In genomic region chr11:65418681-65419459, GRCh38 we compare ENCODE assay signal across 8 cellular contexts. TPM values are rescaled to one million over a fixed set of nuclear protein-coding genes. Genes with fewer than 3 reads are reported as not detected.
DNase-seq lines count a peak whose midpoint lies in the region; ATAC-seq, FAIRE-seq and TF ChIP-seq lines count a peak whose summit lies in the region.

No MANE protein-coding gene starts in this region.

- H3K4me1 ChIP-seq in SK-N-SH (ENCODE audit: control insufficient read depth in 1 of 2, insufficient read depth in 2 of 2, low read depth in 1 of 2, low read length in 1 of 2) = peaks cover 50 to 61% of the 10 kb centered on the region in 2 experiments
- peaks cover 36 to 51% (median 44%) of the 10 kb centered on the region in 3 donors for H3K4me1 ChIP-seq in pancreas
- H3K4me1 ChIP-seq in tibial nerve = peaks cover 0 to 66% (median 45%) of the 10 kb centered on the region in 4 donors

- intact Hi-C loops in Right ventricle myocardium inferior (cut with DNase I) (loop anchor here (2.0 to 5.0 kb wide), 2 partner anchors 36 to 153 kb away; partner anchors contain the start of genes FAM89B, SLC25A45 and ZNRD2), pancreas (cut with DNase I) (loop anchor here in 2 of 3 donors (5.0 kb wide), 2 partner anchors 48 to 93 kb away; no protein-coding TSS in a partner anchor)

- H3K36me3 Mint-ChIP-seq in activated naive CD8-positive, alpha-beta T cell treated with anti-CD3 and anti-CD28 coated beads, Interleukin-2, amount 10 ng/mL, durations not matched to agents 7 days and 5 days = peaks cover 13% of the 10 kb centered on the region

- no peak for TF ChIP-seq RAD21 in SK-N-SH (IDR thresholded peaks at IDR 0.05; ENCODE audit: low read length)

- H3K27ac ChIP-seq in SK-N-SH (ENCODE audit: low read depth in 2 of 2, low read length in 1 of 2) = peak overlapping the region; percentile 100
- H3K27ac ChIP-seq in pancreas = peak overlapping the region; percentile 98 to 99 (median 99)
- peak overlapping the region; percentile 98 to 100 (median 99) for H3K27ac ChIP-seq in tibial nerve

- CTCF ChIA-PET in HEK293T (lab: Yijun Ruan, JAX) (interaction anchor here (1.0 to 1.2 kb wide), 2 partner anchors 28 to 91 kb away, joined by 3 read pairs; no protein-coding TSS in a partner anchor), SK-N-SH (lab: Yijun Ruan, JAX) (interaction anchor here (0.7 to 13.0 kb wide), 12 partner anchors 12 to 1111 kb away, joined by 3 to 223 read pairs (median 5); partner anchors contain the start of genes MALAT1 and SLC25A45)

- H3F3A ChIP-seq in SK-N-SH (replicated peaks; ENCODE audit: insufficient read depth) = peaks cover 52% of the 10 kb centered on the region

- no peak for FAIRE-seq in pancreas (lab: Jason Lieb, UNC)

- TF ChIP-seq POLR2A in NB4 (IDR thresholded peaks at IDR 0.05; ENCODE audit: extremely low read depth, insufficient read length) (peak; percentile 38), tibial nerve (IDR thresholded peaks at IDR 0.05) (peak; percentile 51 to 53)

- H3K9me2 ChIP-seq in SK-N-SH = no peaks in the 10 kb centered on the region

- TF ChIP-seq CTCF in NB4 (IDR thresholded peaks at IDR 0.05; ENCODE audit: low read depth, low read length) (no peak), SK-N-SH (IDR thresholded peaks at IDR 0.05) (no peak), pancreas (IDR thresholded peaks at IDR 0.05) (no peak), tibial nerve (IDR thresholded peaks at IDR 0.05) (no peak)

- DNase-seq in GM04503 (ENCODE audit: low read depth) (peak; percentile 97), HEK293T (ENCODE audit: extremely low spot score) (peak; percentile 75), NB4 (ENCODE audit: low read depth) (peak; percentile 99), SK-N-SH (peak; percentile 91), Right ventricle myocardium inferior (ENCODE audit: missing footprints) (peak; percentile 99), pancreas (peak; percentile 89 to 96 (median 96)), tibial nerve (ENCODE audit: low spot score in 2 of 2) (peak; percentile 95 to 97)
- peak; percentile 86 for DNase-seq in activated naive CD8-positive, alpha-beta T cell treated with anti-CD3 and anti-CD28 coated beads, Interleukin-2, amount 10 ng/mL, durations not matched to agents 7 days and 5 days

- ATAC-seq in activated naive CD8-positive, alpha-beta T cell treated with anti-CD3 and anti-CD28 coated beads, Interleukin-2, amount 10 ng/mL, durations not matched to agents 7 days and 5 days (ENCODE audit: low read depth) = peak; percentile 39
- ATAC-seq in Right ventricle myocardium inferior = peak; percentile 51
- ATAC-seq in pancreas = peak; percentile 15 to 48 (median 30)

- TF ChIP-seq EP300 in SK-N-SH (IDR thresholded peaks at IDR 0.05; ENCODE audit: borderline replicate concordance in 1 of 2, low read depth in 1 of 2, low read length in 1 of 2) = peak; percentile 36 to 65; a peak in 3 of 4 replicates
- peak; percentile 61 to 99 for TF ChIP-seq EP300 in tibial nerve (IDR thresholded peaks at IDR 0.05)

- 3% methylated on average over 9 of the region's 15 CpGs for WGBS in SK-N-SH (ENCODE audit: low lambda C conversion rate)
- WGBS in pancreas, 2 donors = 1 to 3% methylated on average over 15 of the region's 15 CpGs
- 0 to 1% methylated on average over 15 of the region's 15 CpGs for WGBS in tibial nerve, 2 donors

- H3K79me2 ChIP-seq in SK-N-SH (ENCODE audit: insufficient read depth) = peaks cover 78% of the 10 kb centered on the region

- POLR2A ChIA-PET in HEK293T (lab: Yijun Ruan, JAX) = interaction anchor here (0.7 to 16.9 kb wide), 10 partner anchors 9 to 80 kb away, joined by 3 to 1436 read pairs (median 92); partner anchors contain the start of genes FRMD8, MALAT1, SLC25A45 and TIGD3
- POLR2A ChIA-PET in SK-N-SH (lab: Yijun Ruan, JAX) = interaction anchor here (1.1 to 17.2 kb wide), 6 partner anchors 9 to 79 kb away, joined by 5 to 1027 read pairs (median 10); partner anchors contain the start of gene MALAT1
- POLR2A ChIA-PET in activated naive CD8-positive, alpha-beta T cell treated with anti-CD3 and anti-CD28 coated beads, Interleukin-2, amount 10 ng/mL, durations not matched to agents 7 days and 5 days (lab: Charles Lee) = interaction anchor here (0.7 to 19.6 kb wide), 20 partner anchors 9 to 899 kb away, joined by 3 to 2884 read pairs (median 5); partner anchors contain the start of genes DPF2, FAM89B, FRMD8 and MALAT1

- H3K9me3 ChIP-seq in SK-N-SH (no peaks in the 10 kb centered on the region), pancreas (no peaks in the 10 kb centered on the region), tibial nerve (no peaks in the 10 kb centered on the region)

- H3K27me3 ChIP-seq in SK-N-SH (ENCODE audit: insufficient read depth) (no peaks in the 10 kb centered on the region), pancreas (no peaks in the 10 kb centered on the region), tibial nerve (no peaks in the 10 kb centered on the region)

- peaks cover 2% of the 10 kb centered on the region for H3K27me3 Mint-ChIP-seq in activated naive CD8-positive, alpha-beta T cell treated with anti-CD3 and anti-CD28 coated beads, Interleukin-2, amount 10 ng/mL, durations not matched to agents 7 days and 5 days

- H3K36me3 ChIP-seq in SK-N-SH (replicated peaks in 1 of 2; ENCODE audit: control insufficient read depth in 1 of 2, insufficient read depth in 2 of 2, low read length in 1 of 2) (peaks cover 1 to 9% of the 10 kb centered on the region in 2 experiments), pancreas (peaks cover 0 to 9% (median 0%) of the 10 kb centered on the region in 3 donors), tibial nerve (peaks cover 0 to 8% (median 5%) of the 10 kb centered on the region in 3 donors)

- peak overlapping the region; percentile 100 for H3K27ac Mint-ChIP-seq in activated naive CD8-positive, alpha-beta T cell treated with anti-CD3 and anti-CD28 coated beads, Interleukin-2, amount 10 ng/mL, durations not matched to agents 7 days and 5 days

- peak overlapping the region; percentile 94 for H3K4me2 ChIP-seq in SK-N-SH

- H3K4me1 Mint-ChIP-seq in activated naive CD8-positive, alpha-beta T cell treated with anti-CD3 and anti-CD28 coated beads, Interleukin-2, amount 10 ng/mL, durations not matched to agents 7 days and 5 days = peaks cover 46% of the 10 kb centered on the region

- no peak overlapping the region for H2AFZ ChIP-seq in SK-N-SH (ENCODE audit: low read depth)

- H3K9me3 Mint-ChIP-seq in activated naive CD8-positive, alpha-beta T cell treated with anti-CD3 and anti-CD28 coated beads, Interleukin-2, amount 10 ng/mL, durations not matched to agents 7 days and 5 days = no peaks in the 10 kb centered on the region

- H3K4me3 ChIP-seq in NB4 (ENCODE audit: low read depth, low read length) (peak overlapping the region; percentile 45), SK-N-SH (ENCODE audit: low read depth in 2 of 2, low read length in 1 of 2) (peak overlapping the region; percentile 13 to 18; a peak in 3 of 4 replicates), pancreas (peak overlapping the region in 2 of 4 donors; percentile 81 to 93), tibial nerve (peak overlapping the region; percentile 33 to 80 (median 44))

- H3K4me3 Mint-ChIP-seq in activated naive CD8-positive, alpha-beta T cell treated with anti-CD3 and anti-CD28 coated beads, Interleukin-2, amount 10 ng/mL, durations not matched to agents 7 days and 5 days = peak overlapping the region; percentile 100

- peaks cover 12% of the 10 kb centered on the region for H4K20me1 ChIP-seq in SK-N-SH (ENCODE audit: insufficient read depth)

- peak overlapping the region; percentile 98 for H3K9ac ChIP-seq in SK-N-SH

TF ChIP-seq in HEK293T, 16 proteins besides CTCF, POLR2A, EP300 and RAD21:
- TF ChIP-seq HDGF (IDR thresholded peaks at IDR 0.05; ENCODE audit: borderline replicate concordance) (no peak), SUZ12 (IDR thresholded peaks at IDR 0.05) (no peak), L3MBTL2 (conservative IDR thresholded peaks at IDR 0.05) (peak; percentile 83), ZNF384 (IDR thresholded peaks at IDR 0.05) (no peak), FOXM1 (IDR thresholded peaks at IDR 0.05; ENCODE audit: borderline replicate concordance) (peak; percentile 9; the same call in 1 of the 2 replicates)

TF ChIP-seq in SK-N-SH, 30 proteins besides CTCF, POLR2A, EP300 and RAD21 (continues in another document):
- TF ChIP-seq TEAD4 (IDR thresholded peaks at IDR 0.05; ENCODE audit: borderline replicate concordance, insufficient read depth) = 0 out of 2 replicates have a peak, but pooled peaks have one; percentile 9
- TF ChIP-seq RXRA (IDR thresholded peaks at IDR 0.05; ENCODE audit: borderline replicate concordance, low read depth) = peak; percentile 46; the same call in 1 of the 2 replicates
- TF ChIP-seq SIN3A (IDR thresholded peaks at IDR 0.05; ENCODE audit: borderline replicate concordance, low read depth, low read length) = no peak
- TF ChIP-seq MEF2A (IDR thresholded peaks at IDR 0.05; ENCODE audit: borderline replicate concordance, low read depth) = no peak

RNA-seq across cellular contexts. Expression of gene NEAT1, which starts 3.7 kb away (rescaled TPM):
- 435 and 479 TPM in 2 replicates for polyA plus RNA-seq in SK-N-SH (2012; rRNA removed)
- 93.7 and 99.2 TPM in 2 replicates for polyA plus RNA-seq in SK-N-SH (2012; cell fraction: cytosol; rRNA removed)
- polyA plus RNA-seq in SK-N-SH (2012; cell fraction: nucleus; rRNA removed) = 3,897 and 4,476 TPM in 2 replicates
- 100 to 1,000 TPM; 402 to 407 TPM for total RNA-seq in activated naive CD8-positive, alpha-beta T cell treated with anti-CD3 and anti-CD28 coated beads, Interleukin-2, amount 10 ng/mL, durations not matched to agents 7 days and 5 days
- total RNA-seq in Right ventricle myocardium inferior = 457 TPM
- 1,000 to 10,000 TPM in 1 of 6 donors, 100 to 1,000 TPM in 5; 295 to 1,475 (median 528) TPM for total RNA-seq in pancreas
- polyA plus RNA-seq in pancreas = 1,000 to 10,000 TPM; 1,390 to 2,770 TPM
- 100 to 1,000 TPM; 427 to 571 (median 461) TPM for total RNA-seq in tibial nerve

RNA-seq across cellular contexts. Expression of gene FRMD8, which starts 32.4 kb away (rescaled TPM):
- 17.4 and 19.0 TPM in 2 replicates for polyA plus RNA-seq in SK-N-SH (2012; rRNA removed)
- 8.0 and 14.0 TPM in 2 replicates for polyA plus RNA-seq in SK-N-SH (2012; cell fraction: cytosol; rRNA removed)
- 32.3 and 58.1 TPM in 2 replicates for polyA plus RNA-seq in SK-N-SH (2012; cell fraction: nucleus; rRNA removed)
- total RNA-seq in activated naive CD8-positive, alpha-beta T cell treated with anti-CD3 and anti-CD28 coated beads, Interleukin-2, amount 10 ng/mL, durations not matched to agents 7 days and 5 days = 10 to 100 TPM; 51.5 to 55.4 TPM
- total RNA-seq in Right ventricle myocardium inferior = 8.2 TPM
- 10 to 100 TPM; 15.4 to 28.9 (median 18.8) TPM for total RNA-seq in pancreas
- polyA plus RNA-seq in pancreas = 10 to 100 TPM; 15.0 to 15.7 TPM
- total RNA-seq in tibial nerve = 100 to 1,000 TPM in 3 of 4 donors, 10 to 100 TPM in 1; 96.5 to 226 (median 128) TPM

RNA-seq across cellular contexts. Expression of gene SLC25A45, which starts 36.4 kb away (rescaled TPM):
- polyA plus RNA-seq in SK-N-SH (2012; rRNA removed) (3.1 and 3.6 TPM in 2 replicates), pancreas (10 to 100 TPM; 38.0 to 58.2 TPM)
- 1.2 and 1.8 TPM in 2 replicates for polyA plus RNA-seq in SK-N-SH (2012; cell fraction: cytosol; rRNA removed)
- 13.7 and 17.4 TPM in 2 replicates for polyA plus RNA-seq in SK-N-SH (2012; cell fraction: nucleus; rRNA removed)
- total RNA-seq in activated naive CD8-positive, alpha-beta T cell treated with anti-CD3 and anti-CD28 coated beads, Interleukin-2, amount 10 ng/mL, durations not matched to agents 7 days and 5 days = 10 to 100 TPM; 25.5 to 29.6 TPM
- total RNA-seq in Right ventricle myocardium inferior (5.6 TPM), pancreas (10 to 100 TPM; 16.2 to 53.4 (median 26.3) TPM), tibial nerve (10 to 100 TPM in 2 of 4 donors, 1 to 10 TPM in 2; 1.8 to 22.5 (median 8.5) TPM)
